1 cellular context compared by ENCODE assay signal in genomic region chr3:66038726-66039589, GRCh38.
TF ChIP-seq lines count a peak whose summit lies in the region.

TSS of gene MAGI1 (minus strand) at chr3:66038918. CDS start at chr3:66038308, 610 bp downstream.

TF ChIP-seq in SK-N-SH, 30 proteins besides CTCF, POLR2A, EP300 and RAD21 (continued from another document):
- TF ChIP-seq GATA2 (CRISPR knock-in tag; IDR thresholded peaks at IDR 0.05) = no peak
- no peak for TF ChIP-seq IRF3 (IDR thresholded peaks at IDR 0.05; ENCODE audit: low read depth, low read length)
- no peak for TF ChIP-seq REST (IDR thresholded peaks at IDR 0.05; ENCODE audit: low read depth, low read length)
- peak; percentile 49; the same call in 1 of the 2 replicates for TF ChIP-seq TAF1 (IDR thresholded peaks at IDR 0.05; ENCODE audit: borderline replicate concordance, low read depth, low read length)
- TF ChIP-seq ELF1 (IDR thresholded peaks at IDR 0.05) = no peak
- peak; percentile 95 for TF ChIP-seq NRF1 (IDR thresholded peaks at IDR 0.05; ENCODE audit: low read depth, low read length)
